Comparison of ENCODE assay signal across 24 cellular contexts in the genomic region with DNA sequence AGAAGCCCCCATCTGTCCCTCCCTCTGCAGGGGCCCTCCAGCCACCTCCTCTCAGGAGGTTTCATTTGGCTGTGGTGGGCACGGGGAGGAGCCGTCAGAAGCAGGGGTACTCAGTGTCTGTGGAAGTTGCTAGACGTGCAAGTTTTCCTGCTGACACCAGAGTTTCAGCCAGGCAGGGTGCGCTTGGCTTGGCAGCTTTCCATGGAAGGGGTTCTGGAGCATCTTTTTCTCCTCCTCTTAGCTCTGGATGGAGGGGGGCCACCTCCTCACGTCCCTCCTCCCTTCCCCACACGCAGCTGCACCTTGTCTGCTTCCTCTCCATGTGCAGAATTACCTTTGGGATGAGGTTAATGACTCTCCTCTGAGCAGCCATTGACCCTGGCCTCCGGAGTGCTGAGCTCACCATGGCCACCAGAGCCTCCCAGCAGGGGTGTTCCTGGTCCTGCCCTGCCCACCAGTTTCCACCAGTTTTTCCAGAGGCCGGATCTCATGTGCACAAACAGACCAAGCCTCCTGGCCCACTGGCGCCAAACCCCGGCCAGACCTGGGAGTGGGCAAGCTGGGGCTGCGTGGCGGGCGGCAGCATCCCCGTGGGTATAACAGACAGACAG.
DNase-seq lines count a peak whose midpoint lies in the region; ATAC-seq and TF ChIP-seq lines count a peak whose summit lies in the region.
"Had no signal": no experiment of that assay in that cellular context is flagged by ENCODE, and none has a peak within 500 bp of the region (broad histone marks: within the 10 kb centered on the region; RNA-seq: fewer than 3 reads in every experiment).

No MANE protein-coding gene starts in this region.

- no peaks in the 10 kb centered on the region for H3K4me1 Mint-ChIP-seq in nephron
- H3K4me1 Mint-ChIP-seq: activated T-helper 17 cell treated with anti-CD3 and anti-CD28 coated beads, Interleukin-2, amount 50 U/mL, for 72 hours; CD4-positive, CD25-positive, alpha-beta regulatory T cell; immature natural killer cell; stimulated activated memory B cell treated with anti-CD40 and anti-IgM and Interleukin-4, amounts not matched to agents 10 μg/mL and 1 μg/mL and 100 μg/mL, for 72 hours had no signal

- peaks cover 4% of the 10 kb centered on the region for H3K27me3 Mint-ChIP-seq in nephron (ENCODE audit: low read depth)
- H3K27me3 Mint-ChIP-seq: activated CD8-positive, alpha-beta T cell treated with anti-CD3 and anti-CD28 coated beads for 36 hours; activated T-helper 17 cell treated with anti-CD3 and anti-CD28 coated beads, Interleukin-2, amount 50 U/mL, for 72 hours; brain; CD4-positive, CD25-positive, alpha-beta regulatory T cell had no signal

- ATAC-seq in Right ventricle myocardium superior (ENCODE audit: poor library complexity) (no peak), GM21528 (IDR thresholded peaks at IDR 0.05; ENCODE audit: low FRiP score, unreplicated experiment) (no peak)
- ATAC-seq: activated CD8-positive, alpha-beta T cell treated with anti-CD3 and anti-CD28 coated beads for 36 hours; activated T-helper 17 cell treated with anti-CD3 and anti-CD28 coated beads, Interleukin-2, amount 50 U/mL, for 72 hours; left cardiac atrium; natural killer cell treated with Interleukin-12 subunit alpha and Interleukin-12 subunit beta and Interleukin-15 and Interleukin-18, amount 100 ng/mL, for 72 hours; Panc1; stimulated activated memory B cell treated with anti-CD40 and anti-IgM and Interleukin-4, amounts not matched to agents 10 μg/mL and 1 μg/mL and 100 μg/mL, for 72 hours had no signal

- H3K4me1 ChIP-seq in vagina: no peaks in the 10 kb centered on the region
- H3K4me1 ChIP-seq: transverse colon had no signal

- DNase-seq in COR-L47 (lab: John Stamatoyannopoulos, UW) (peak; percentile 16), HT1080 (ENCODE audit: low read depth) (peak; percentile 18), astrocyte of the spinal cord (ENCODE audit: low read depth, low spot score) (peak; percentile 4), Right ventricle myocardium superior (no peak), vagina (ENCODE audit: extremely low spot score in 2 of 2) (no peak)
- DNase-seq: activated CD8-positive, alpha-beta T cell treated with anti-CD3 and anti-CD28 coated beads for 36 hours; activated naive CD4-positive, alpha-beta T cell treated with anti-CD3 and anti-CD28 coated beads, Interleukin-2, amount 50 U/mL, for 16 hours; CD4-positive, CD25-positive, alpha-beta regulatory T cell; EL; H9; immature natural killer cell; Karpas-422; left cardiac atrium; NCI-H1436; NCI-H526 treated with DMSO at 0.1 percent for 48 hours; T-helper 9 cell; transverse colon had no signal

- H3K9me3 Mint-ChIP-seq in nephron: no peaks in the 10 kb centered on the region
- H3K9me3 Mint-ChIP-seq: activated CD8-positive, alpha-beta T cell treated with anti-CD3 and anti-CD28 coated beads for 36 hours; activated T-helper 17 cell treated with anti-CD3 and anti-CD28 coated beads, Interleukin-2, amount 50 U/mL, for 72 hours; CD4-positive, CD25-positive, alpha-beta regulatory T cell; H9; immature natural killer cell; natural killer cell treated with Interleukin-12 subunit alpha and Interleukin-12 subunit beta and Interleukin-15 and Interleukin-18, amount 100 ng/mL, for 72 hours; stimulated activated memory B cell treated with anti-CD40 and anti-IgM and Interleukin-4, amounts not matched to agents 10 μg/mL and 1 μg/mL and 100 μg/mL, for 72 hours had no signal

- peak overlapping the region in 2 of 3 experiments; percentile 12 to 37 for H3K27ac Mint-ChIP-seq in nephron
- H3K27ac Mint-ChIP-seq: activated CD8-positive, alpha-beta T cell treated with anti-CD3 and anti-CD28 coated beads for 36 hours; activated T-helper 17 cell treated with anti-CD3 and anti-CD28 coated beads, Interleukin-2, amount 50 U/mL, for 72 hours; CD4-positive, CD25-positive, alpha-beta regulatory T cell; immature natural killer cell; natural killer cell treated with Interleukin-12 subunit alpha and Interleukin-12 subunit beta and Interleukin-15 and Interleukin-18, amount 100 ng/mL, for 72 hours; stimulated activated memory B cell treated with anti-CD40 and anti-IgM and Interleukin-4, amounts not matched to agents 10 μg/mL and 1 μg/mL and 100 μg/mL, for 72 hours had no signal

- no peak overlapping the region for H3K27ac ChIP-seq in vagina
- H3K27ac ChIP-seq: transverse colon had no signal

- H3K27me3 ChIP-seq in vagina: no peaks in the 10 kb centered on the region
- H3K27me3 ChIP-seq: transverse colon had no signal

- intact Hi-C loops in Right ventricle myocardium superior (cut with DNase I): no loop called here
- intact Hi-C loops in vagina (cut with DNase I): no loop called here

- in situ Hi-C loops in astrocyte of the spinal cord (cut with HindIII; ENCODE audit: low sequenced_read_pairs): no loop called here

- no peak for TF ChIP-seq CTCF in astrocyte of the spinal cord (IDR thresholded peaks at IDR 0.05; ENCODE audit: low read depth, low read length)
- no peak for TF ChIP-seq CTCF in nephron (IDR thresholded peaks at IDR 0.05; ENCODE audit: unreplicated experiment in 3 of 3)
- no peak for TF ChIP-seq CTCF in vagina (IDR thresholded peaks at IDR 0.05)

- H3K36me3 Mint-ChIP-seq in nephron (ENCODE audit: low read depth): no peaks in the 10 kb centered on the region
- H3K36me3 Mint-ChIP-seq: brain; CD4-positive, CD25-positive, alpha-beta regulatory T cell; immature natural killer cell; natural killer cell treated with Interleukin-12 subunit alpha and Interleukin-12 subunit beta and Interleukin-15 and Interleukin-18, amount 100 ng/mL, for 72 hours; stimulated activated memory B cell treated with anti-CD40 and anti-IgM and Interleukin-4, amounts not matched to agents 10 μg/mL and 1 μg/mL and 100 μg/mL, for 72 hours had no signal

- no peaks in the 10 kb centered on the region for H3K9me3 ChIP-seq in vagina
- H3K9me3 ChIP-seq: transverse colon had no signal

- no peak for TF ChIP-seq POLR2A in vagina (IDR thresholded peaks at IDR 0.05)

- H3K4me3 Mint-ChIP-seq in nephron: no peak overlapping the region
- H3K4me3 Mint-ChIP-seq: activated CD8-positive, alpha-beta T cell treated with anti-CD3 and anti-CD28 coated beads for 36 hours; activated T-helper 17 cell treated with anti-CD3 and anti-CD28 coated beads, Interleukin-2, amount 50 U/mL, for 72 hours; brain; CD4-positive, CD25-positive, alpha-beta regulatory T cell; H9; immature natural killer cell; natural killer cell treated with Interleukin-12 subunit alpha and Interleukin-12 subunit beta and Interleukin-15 and Interleukin-18, amount 100 ng/mL, for 72 hours; stimulated activated memory B cell treated with anti-CD40 and anti-IgM and Interleukin-4, amounts not matched to agents 10 μg/mL and 1 μg/mL and 100 μg/mL, for 72 hours had no signal

- H3K4me3 ChIP-seq in astrocyte of the spinal cord (ENCODE audit: low read depth, low read length): no peak overlapping the region
- no peak overlapping the region for H3K4me3 ChIP-seq in vagina
- H3K4me3 ChIP-seq: transverse colon had no signal

- no peaks in the 10 kb centered on the region for H3K36me3 ChIP-seq in vagina
- H3K36me3 ChIP-seq: transverse colon had no signal

Comparison
In these comparisons a context has a peak if more than half of its experiments do, and no peak if none do; other contexts are left out.
1. DNase-seq: peak in COR-L47 (single experiment), HT1080 (single experiment) and astrocyte of the spinal cord (single experiment); none in Right ventricle myocardium superior (single experiment) and vagina (0 of 2).